13 cellular contexts compared by ENCODE assay signal in the genomic region with DNA sequence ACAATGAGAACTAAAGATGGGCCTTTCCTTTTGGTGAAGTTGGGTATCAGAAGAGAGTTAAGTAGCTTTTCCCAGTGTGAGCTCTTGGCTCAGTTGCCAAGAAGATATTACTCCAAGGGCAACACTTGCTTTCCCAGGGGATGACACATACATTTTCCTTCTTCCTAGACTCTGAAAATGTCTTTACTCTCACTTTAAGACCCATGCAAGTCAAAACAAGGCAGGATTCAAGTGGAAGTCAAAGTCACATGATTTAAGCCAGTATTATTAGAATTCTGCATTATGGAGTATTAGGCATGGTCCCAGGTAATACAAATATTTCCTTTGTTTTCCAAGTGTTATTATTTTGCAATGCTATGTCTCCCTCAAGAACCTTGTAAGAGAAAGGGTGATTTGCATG.
"Had no signal": no experiment of that assay in that cellular context is flagged by ENCODE, and none has a peak within 500 bp of the region (broad histone marks: within the 10 kb centered on the region; RNA-seq: fewer than 3 reads in every experiment).

No MANE protein-coding gene starts in this region.

- H3K27ac ChIP-seq: gastrocnemius medialis, heart right ventricle, SJSA1, tibial nerve had no signal

- H3K27me3 ChIP-seq: gastrocnemius medialis, heart right ventricle, tibial nerve had no signal

- DNase-seq: activated B cell treated with CpG ODN at 0.5 μM for 24 hours; activated CD4-positive, alpha-beta T cell treated with anti-CD3 and anti-CD28 coated beads, Interleukin-2, amount 10 ng/mL, durations not matched to agents 24 days and 14 days; activated naive CD4-positive, alpha-beta T cell treated with Interleukin-2 at 50 U/mL for 16 hours; gastrocnemius medialis; heart right ventricle; naive B cell; stimulated activated CD4-positive, alpha-beta T cell treated with anti-CD3 and anti-CD28 coated beads, Interleukin-2, amount 100 ng/mL, for 48 hours had no signal

- H3K4me1 ChIP-seq: gastrocnemius medialis, heart right ventricle, SJSA1 had no signal

- H3K36me3 ChIP-seq: gastrocnemius medialis, heart right ventricle, SJSA1, tibial nerve had no signal

- ATAC-seq: gastrocnemius medialis; heart right ventricle; left lobe of liver; stimulated activated memory B cell treated with anti-CD40 and anti-IgM and Interleukin-4, amounts not matched to agents 10 μg/mL and 1 μg/mL and 100 μg/mL, for 72 hours had no signal

- H3K4me1 Mint-ChIP-seq: activated B cell treated with CpG ODN at 0.5 μM for 24 hours; activated CD4-positive, alpha-beta T cell treated with anti-CD3 and anti-CD28 coated beads, Interleukin-2, amount 10 ng/mL, durations not matched to agents 24 days and 14 days; naive B cell; stimulated activated memory B cell treated with anti-CD40 and anti-IgM and Interleukin-4, amounts not matched to agents 10 μg/mL and 1 μg/mL and 100 μg/mL, for 72 hours had no signal

- H3K9me3 Mint-ChIP-seq: activated B cell treated with CpG ODN at 0.5 μM for 24 hours; activated CD4-positive, alpha-beta T cell treated with anti-CD3 and anti-CD28 coated beads, Interleukin-2, amount 10 ng/mL, durations not matched to agents 24 days and 14 days; activated T-helper 1 cell treated with anti-CD3 and anti-CD28 coated beads, Interleukin-12 subunit alpha, Interleukin-12 subunit beta, Interleukin-2, Interleukin-4 antibody, amounts not matched to agents 30 ng/mL and 10 ng/mL and 1 ng/mL, durations not matched to agents 14 hours and 24 hours and 36 hours; stimulated activated memory B cell treated with anti-CD40 and anti-IgM and Interleukin-4, amounts not matched to agents 10 μg/mL and 1 μg/mL and 100 μg/mL, for 72 hours; T-helper 2 cell treated with Interferon-gamma antibody and Interleukin-4, amounts not matched to agents 5 μg/mL and 100 μg/mL, for 36 hours had no signal

- H3K27me3 Mint-ChIP-seq: activated B cell treated with CpG ODN at 0.5 μM for 24 hours; activated CD4-positive, alpha-beta T cell treated with anti-CD3 and anti-CD28 coated beads, Interleukin-2, amount 10 ng/mL, durations not matched to agents 24 days and 14 days; stimulated activated memory B cell treated with anti-CD40 and anti-IgM and Interleukin-4, amounts not matched to agents 10 μg/mL and 1 μg/mL and 100 μg/mL, for 72 hours had no signal

- H3K9me3 ChIP-seq: gastrocnemius medialis, heart right ventricle, SJSA1, tibial nerve had no signal

- H3K27ac Mint-ChIP-seq: activated B cell treated with CpG ODN at 0.5 μM for 24 hours; activated CD4-positive, alpha-beta T cell treated with anti-CD3 and anti-CD28 coated beads, Interleukin-2, amount 10 ng/mL, durations not matched to agents 24 days and 14 days; activated T-helper 1 cell treated with anti-CD3 and anti-CD28 coated beads, Interleukin-12 subunit alpha, Interleukin-12 subunit beta, Interleukin-2, Interleukin-4 antibody, amounts not matched to agents 30 ng/mL and 10 ng/mL and 1 ng/mL, durations not matched to agents 14 hours and 24 hours and 36 hours; naive B cell; stimulated activated memory B cell treated with anti-CD40 and anti-IgM and Interleukin-4, amounts not matched to agents 10 μg/mL and 1 μg/mL and 100 μg/mL, for 72 hours; T-helper 2 cell treated with Interferon-gamma antibody and Interleukin-4, amounts not matched to agents 5 μg/mL and 100 μg/mL, for 36 hours had no signal

- H3K4me3 Mint-ChIP-seq: activated B cell treated with CpG ODN at 0.5 μM for 24 hours; activated CD4-positive, alpha-beta T cell treated with anti-CD3 and anti-CD28 coated beads, Interleukin-2, amount 10 ng/mL, durations not matched to agents 24 days and 14 days; activated T-helper 1 cell treated with anti-CD3 and anti-CD28 coated beads, Interleukin-12 subunit alpha, Interleukin-12 subunit beta, Interleukin-2, Interleukin-4 antibody, amounts not matched to agents 30 ng/mL and 10 ng/mL and 1 ng/mL, durations not matched to agents 14 hours and 24 hours and 36 hours; naive B cell; stimulated activated memory B cell treated with anti-CD40 and anti-IgM and Interleukin-4, amounts not matched to agents 10 μg/mL and 1 μg/mL and 100 μg/mL, for 72 hours; T-helper 2 cell treated with Interferon-gamma antibody and Interleukin-4, amounts not matched to agents 5 μg/mL and 100 μg/mL, for 36 hours had no signal

- H3K4me3 ChIP-seq: gastrocnemius medialis, heart right ventricle, SJSA1, tibial nerve had no signal

- H3K36me3 Mint-ChIP-seq: naive B cell; stimulated activated memory B cell treated with anti-CD40 and anti-IgM and Interleukin-4, amounts not matched to agents 10 μg/mL and 1 μg/mL and 100 μg/mL, for 72 hours had no signal
